Comparison of ENCODE assay signal across 10 cellular contexts in the genomic region with DNA sequence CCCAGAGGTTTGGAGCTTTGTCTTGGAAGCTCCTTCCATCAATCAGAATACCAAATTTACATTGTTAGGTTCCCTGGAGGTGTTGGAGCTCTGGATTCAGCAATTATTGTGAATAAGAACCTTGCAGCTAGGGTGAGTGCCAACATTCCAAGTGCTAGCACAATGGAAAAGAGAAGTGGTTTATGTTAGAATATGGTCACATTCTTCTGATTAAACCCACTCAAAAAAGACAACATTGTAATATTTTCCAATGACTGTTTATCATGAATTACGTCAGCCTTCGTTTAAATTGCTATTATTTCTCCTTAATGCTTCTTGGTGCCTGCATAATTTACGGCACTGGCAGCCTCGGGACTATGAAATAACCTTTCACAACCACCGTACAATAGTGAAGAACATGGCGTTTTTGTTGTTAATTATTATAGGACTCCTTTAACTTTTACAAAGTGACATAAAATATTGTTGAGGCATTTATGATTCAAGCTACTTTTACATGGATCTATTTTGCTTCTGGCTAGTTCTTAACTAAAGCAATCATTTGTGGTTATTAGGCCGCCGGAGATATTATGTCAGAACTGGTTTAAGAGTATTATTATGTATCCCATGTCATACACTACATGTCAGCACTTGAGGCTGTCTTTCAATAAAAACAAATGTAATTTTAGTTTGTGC.
DNase-seq lines count a peak whose midpoint lies in the region; ATAC-seq, FAIRE-seq and TF ChIP-seq lines count a peak whose summit lies in the region.
"Had no signal": no experiment of that assay in that cellular context is flagged by ENCODE, and none has a peak within 500 bp of the region (broad histone marks: within the 10 kb centered on the region; RNA-seq: fewer than 3 reads in every experiment).

No MANE protein-coding gene starts in this region.

- no peaks in the 10 kb centered on the region for H4K20me1 ChIP-seq in GM12878 (ENCODE audit: control insufficient read depth, insufficient read depth)

- CTCF ChIA-PET in GM12878 (lab: Yijun Ruan, JAX): interaction anchor here (0.9 kb wide), 1 partner anchor 10 kb away, joined by 3 read pairs; no protein-coding TSS in a partner anchor

- H3K36me3 ChIP-seq in CD4-positive, CD25-positive, alpha-beta regulatory T cell (ENCODE audit: control insufficient read depth, insufficient read depth, low read length): no peaks in the 10 kb centered on the region
- peaks cover 1 to 11% of the 10 kb centered on the region in 2 experiments; a peak in 2 of 4 replicates for H3K36me3 ChIP-seq in GM12878 (ENCODE audit: control insufficient read depth in 2 of 2, insufficient read depth in 2 of 2, low read length in 1 of 2)
- H3K36me3 ChIP-seq: upper lobe of left lung had no signal

- H3K4me3 ChIP-seq in CD4-positive, CD25-positive, alpha-beta regulatory T cell (ENCODE audit: low read depth, low read length): peak overlapping the region; percentile 67
- peak overlapping the region; percentile 18; the same call in 1 of the 2 replicates for H3K4me3 ChIP-seq in GM12878
- H3K4me3 ChIP-seq: upper lobe of left lung had no signal

- H3K9ac ChIP-seq in GM12878 (ENCODE audit: control insufficient read depth, insufficient read depth, low read length): peak overlapping the region; percentile 36; the same call in 1 of the 2 replicates

- peaks cover 21% of the 10 kb centered on the region for H3K36me3 Mint-ChIP-seq in CD4-positive, CD25-positive, alpha-beta regulatory T cell
- H3K36me3 Mint-ChIP-seq in IgD-negative memory B cell: peaks cover 12% of the 10 kb centered on the region
- H3K36me3 Mint-ChIP-seq in naive B cell: peaks cover 15 to 25% of the 10 kb centered on the region in 2 donors
- H3K36me3 Mint-ChIP-seq in natural killer cell treated with Interleukin-12 subunit alpha and Interleukin-12 subunit beta and Interleukin-15 and Interleukin-18, amount 100 ng/mL, for 72 hours: peaks cover 18% of the 10 kb centered on the region

- H3K9me3 ChIP-seq in CD4-positive, CD25-positive, alpha-beta regulatory T cell (ENCODE audit: control insufficient read depth in 2 of 2, low read length in 2 of 2): no peaks in the 10 kb centered on the region
- H3K9me3 ChIP-seq in GM12878 (replicated peaks; ENCODE audit: control insufficient read depth, insufficient read depth, low read length): peaks cover 12% of the 10 kb centered on the region; the same call in 2 of the 3 replicates
- H3K9me3 ChIP-seq: upper lobe of left lung had no signal

- TF ChIP-seq RAD21 in GM12878 (IDR thresholded peaks at IDR 0.05; ENCODE audit: insufficient read depth, low read depth, low read length): no peak

- TF ChIP-seq POLR2A in GM12878 (IDR thresholded peaks at IDR 0.05; ENCODE audit: low read depth, low read length): no peak

- peaks cover 55% of the 10 kb centered on the region for H3K79me2 ChIP-seq in GM12878 (ENCODE audit: control insufficient read depth, insufficient read depth, low read length)

- H3K27ac Mint-ChIP-seq in CD4-positive, CD25-positive, alpha-beta regulatory T cell: peak overlapping the region; percentile 22 to 76 (median 67)
- H3K27ac Mint-ChIP-seq in IgD-negative memory B cell (peak overlapping the region; percentile 94 to 99 (median 98)), naive B cell (peak overlapping the region; percentile 99 to 100 (median 99))
- H3K27ac Mint-ChIP-seq in natural killer cell treated with Interleukin-12 subunit alpha and Interleukin-12 subunit beta and Interleukin-15 and Interleukin-18, amount 100 ng/mL, for 72 hours: peak overlapping the region in 1 of 2 donors; percentile 84

- WGBS in GM12878 (ENCODE audit: insufficient coverage, insufficient replicate concordance, low lambda C conversion rate, missing lambda C conversion rate): 8% methylated on average over 8 of the region's 8 CpGs

- no peak for DNase-seq in CD4-positive, CD25-positive, alpha-beta regulatory T cell
- no peak for DNase-seq in GM12878 (ENCODE audit: low read depth, low spot score)
- no peak for DNase-seq in naive B cell
- DNase-seq in SIG-M5 treated with dmso at 0.1 percent for 504 hours (lab: John Stamatoyannopoulos, UW; ENCODE audit: unreplicated experiment): no peak
- no peak for DNase-seq in stimulated activated CD8-positive, alpha-beta memory T cell treated with anti-CD3 and anti-CD28 coated beads, Interleukin-4, amount 100 ng/mL, for 48 hours
- no peak for DNase-seq in natural killer cell treated with Interleukin-12 subunit alpha and Interleukin-12 subunit beta and Interleukin-15 and Interleukin-18, amount 100 ng/mL, for 72 hours (ENCODE audit: low spot score)
- DNase-seq: right cardiac atrium, upper lobe of left lung had no signal

- H3K27me3 ChIP-seq in CD4-positive, CD25-positive, alpha-beta regulatory T cell (ENCODE audit: control insufficient read depth, insufficient read depth, low read length): no peaks in the 10 kb centered on the region
- H3K27me3 ChIP-seq in GM12878 (replicated peaks in 1 of 2; ENCODE audit: control insufficient read depth in 2 of 2, insufficient read depth in 2 of 2, low read length in 1 of 2): no peaks in the 10 kb centered on the region
- H3K27me3 ChIP-seq: upper lobe of left lung had no signal

- H3K4me3 Mint-ChIP-seq in CD4-positive, CD25-positive, alpha-beta regulatory T cell: peak overlapping the region; percentile 19 to 55 (median 43)
- H3K4me3 Mint-ChIP-seq in IgD-negative memory B cell (peak overlapping the region; percentile 2 to 93 (median 89)), naive B cell (peak overlapping the region in 5 of 8 donors; percentile 35 to 88 (median 79))
- H3K4me3 Mint-ChIP-seq in natural killer cell treated with Interleukin-12 subunit alpha and Interleukin-12 subunit beta and Interleukin-15 and Interleukin-18, amount 100 ng/mL, for 72 hours: no peak overlapping the region

- TF ChIP-seq CTCF in GM12878 (IDR thresholded peaks at IDR 0.05 in 2 of 3, conservative IDR thresholded peaks at IDR 0.05 in 1 of 3; ENCODE audit: control insufficient read depth in 2 of 3, extremely low read depth in 1 of 3, insufficient read depth in 1 of 3, low read depth in 3 of 3, low read length in 3 of 3): no peak

- TSS peak; percentile 66 for BruUV-seq in GM12878 (replicated peaks; lab: Mats Ljungman, UMichigan)

- H3K9me3 Mint-ChIP-seq in CD4-positive, CD25-positive, alpha-beta regulatory T cell: peaks cover 0 to 2% (median 0%) of the 10 kb centered on the region in 7 donors
- peaks cover 0 to 4% (median 4%) of the 10 kb centered on the region in 3 donors for H3K9me3 Mint-ChIP-seq in IgD-negative memory B cell
- peaks cover 0 to 5% (median 2%) of the 10 kb centered on the region in 7 donors for H3K9me3 Mint-ChIP-seq in naive B cell
- peaks cover 3% of the 10 kb centered on the region for H3K9me3 Mint-ChIP-seq in natural killer cell treated with Interleukin-12 subunit alpha and Interleukin-12 subunit beta and Interleukin-15 and Interleukin-18, amount 100 ng/mL, for 72 hours

- intact Hi-C loops in GM12878 (cut with micrococcal nuclease; ENCODE audit: unreplicated experiment): no loop called here

- H3K4me1 ChIP-seq in CD4-positive, CD25-positive, alpha-beta regulatory T cell (ENCODE audit: control insufficient read depth, insufficient read depth, low read length, poor library complexity, severe bottlenecking): peaks cover 63% of the 10 kb centered on the region
- H3K4me1 ChIP-seq in GM12878 (ENCODE audit: control insufficient read depth, insufficient read depth, low read length): peaks cover 65% of the 10 kb centered on the region

- no peak for ATAC-seq in CD4-positive, CD25-positive, alpha-beta regulatory T cell (ENCODE audit: low read depth in 2 of 2)
- ATAC-seq in GM12878 (no peak), naive B cell (ENCODE audit: low read depth in 2 of 2) (no peak), HG02973 (IDR thresholded peaks at IDR 0.05; ENCODE audit: unreplicated experiment) (no peak)
- ATAC-seq in natural killer cell treated with Interleukin-12 subunit alpha and Interleukin-12 subunit beta and Interleukin-15 and Interleukin-18, amount 100 ng/mL, for 72 hours: no peak

- no peaks in the 10 kb centered on the region for H3K27me3 Mint-ChIP-seq in CD4-positive, CD25-positive, alpha-beta regulatory T cell
- H3K27me3 Mint-ChIP-seq in IgD-negative memory B cell: no peaks in the 10 kb centered on the region
- no peaks in the 10 kb centered on the region for H3K27me3 Mint-ChIP-seq in naive B cell
- no peaks in the 10 kb centered on the region for H3K27me3 Mint-ChIP-seq in natural killer cell treated with Interleukin-12 subunit alpha and Interleukin-12 subunit beta and Interleukin-15 and Interleukin-18, amount 100 ng/mL, for 72 hours

- SMC1A ChIA-PET in GM12878 (lab: Charles Lee; ENCODE audit: uncharacterized antibody, unreplicated experiment): interaction anchor here (0.5 to 2.6 kb wide), 8 partner anchors 10 to 1309 kb away, joined by 3 to 12 read pairs (median 3); no protein-coding TSS in a partner anchor

- H3K4me2 ChIP-seq in GM12878 (ENCODE audit: control insufficient read depth, insufficient read depth): peak overlapping the region; percentile 36

- H3K4me1 Mint-ChIP-seq in CD4-positive, CD25-positive, alpha-beta regulatory T cell: peaks cover 63 to 93% (median 76%) of the 10 kb centered on the region in 4 donors
- H3K4me1 Mint-ChIP-seq in IgD-negative memory B cell: peaks cover 63 to 85% (median 68%) of the 10 kb centered on the region in 3 donors
- peaks cover 52 to 95% (median 76%) of the 10 kb centered on the region in 3 donors for H3K4me1 Mint-ChIP-seq in naive B cell
- H3K4me1 Mint-ChIP-seq in natural killer cell treated with Interleukin-12 subunit alpha and Interleukin-12 subunit beta and Interleukin-15 and Interleukin-18, amount 100 ng/mL, for 72 hours (ENCODE audit: low read depth in 2 of 2): peaks cover 38 to 56% of the 10 kb centered on the region in 2 donors

- TF ChIP-seq EP300 in GM12878 (IDR thresholded peaks at IDR 0.05; ENCODE audit: borderline replicate concordance in 1 of 2, control insufficient read depth in 1 of 2, low read depth in 2 of 2, low read length in 2 of 2): no peak

- RAD21 ChIA-PET in GM12878 (lab: Charles Lee; ENCODE audit: unreplicated experiment): interaction anchor here (1.1 to 1.2 kb wide), 2 partner anchors 115 to 117 kb away, joined by 3 to 4 read pairs; no protein-coding TSS in a partner anchor

- no peak for FAIRE-seq in GM12878 (lab: Jason Lieb, UNC)

- no peak overlapping the region for H2AFZ ChIP-seq in GM12878 (ENCODE audit: control insufficient read depth, low read depth, low read length)

- in situ Hi-C loops in GM12878 (cut with MboI): no loop called here

- POLR2A ChIA-PET in GM12878 (lab: Charles Lee): interaction anchor here (0.6 to 1.0 kb wide), 2 partner anchors 10 to 20 kb away, joined by 3 to 4 read pairs; no protein-coding TSS in a partner anchor

- peak overlapping the region; percentile 55 for H3K27ac ChIP-seq in CD4-positive, CD25-positive, alpha-beta regulatory T cell (ENCODE audit: insufficient read depth, low read length, poor library complexity, severe bottlenecking)
- H3K27ac ChIP-seq in GM12878 (ENCODE audit: control insufficient read depth, insufficient read depth): peak overlapping the region; percentile 85

TF ChIP-seq in GM12878, 131 proteins besides CTCF, POLR2A, EP300 and RAD21 (continues in another document):
- TF ChIP-seq MYC (IDR thresholded peaks at IDR 0.05; ENCODE audit: insufficient read depth, insufficient read length, insufficient replicate concordance, low read length, severe bottlenecking): no peak
- no peak for TF ChIP-seq NRF1 (conservative IDR thresholded peaks at IDR 0.05; ENCODE audit: low read depth, low read length)
- TF ChIP-seq CREM (IDR thresholded peaks at IDR 0.05; ENCODE audit: low read depth): 0 out of 2 replicates have a peak, but pooled peaks have one; percentile 4
